1 cellular context compared by ENCODE assay signal in the genomic region with DNA sequence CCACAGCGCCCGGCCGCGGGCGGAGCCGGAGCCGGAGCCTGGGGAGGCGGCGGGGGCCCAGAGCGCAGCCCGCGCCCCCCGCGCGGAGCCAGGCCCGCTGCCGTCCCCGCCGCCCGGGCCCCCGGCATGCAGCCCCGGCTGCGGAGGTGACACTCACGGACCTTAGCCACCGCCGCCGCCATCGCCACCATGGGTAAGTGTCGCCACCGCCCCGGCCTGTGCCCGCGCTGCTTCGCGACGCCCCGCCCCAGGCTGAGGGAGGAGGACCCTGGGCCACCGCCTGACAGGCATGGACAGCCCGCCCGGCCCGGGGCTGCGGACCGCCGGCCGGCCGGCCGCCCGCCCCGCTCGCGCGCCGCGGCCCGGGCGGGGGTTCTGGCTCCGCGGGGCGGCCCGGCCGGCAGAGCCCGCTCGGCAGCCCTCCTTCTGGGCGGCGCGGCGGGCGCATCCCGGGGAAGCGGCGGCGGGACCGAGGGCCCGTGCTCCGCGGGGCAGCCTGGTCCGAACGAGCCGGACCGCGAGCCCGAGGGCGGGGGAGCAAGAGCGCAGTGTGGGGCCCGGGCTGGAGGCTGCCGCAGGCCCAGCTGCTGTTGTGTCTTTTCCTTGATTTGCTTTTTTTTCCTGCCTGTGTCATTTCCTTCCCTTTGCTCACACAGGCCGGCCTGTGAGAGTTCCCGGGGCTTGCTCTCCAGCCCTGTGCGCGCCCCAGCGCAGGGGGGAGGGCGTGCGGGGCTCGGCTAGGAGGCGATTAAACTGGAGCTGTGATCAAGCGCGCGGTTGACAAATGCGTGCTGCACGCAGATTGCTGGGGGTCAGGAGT.
A peak's percentile ranks its signal among the peaks of the same experiment; 100 is the strongest.
TF ChIP-seq lines count a peak whose summit lies in the region.

No MANE protein-coding gene starts in this region.

TF ChIP-seq in HepG2, 621 proteins besides CTCF, POLR2A, EP300 and RAD21 (continued from another document and continues in another):
- peak; percentile 72; the same call in 1 of the 2 replicates for TF ChIP-seq ZNF776 (CRISPR knock-in tag; IDR thresholded peaks at IDR 0.05)
- TF ChIP-seq FLYWCH1 (CRISPR knock-in tag; IDR thresholded peaks at IDR 0.05): no peak
- TF ChIP-seq, protein P1, sequence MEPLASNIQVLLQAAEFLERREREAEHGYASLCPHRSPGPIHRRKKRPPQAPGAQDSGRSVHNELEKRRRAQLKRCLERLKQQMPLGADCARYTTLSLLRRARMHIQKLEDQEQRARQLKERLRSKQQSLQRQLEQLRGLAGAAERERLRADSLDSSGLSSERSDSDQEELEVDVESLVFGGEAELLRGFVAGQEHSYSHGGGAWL (CRISPR knock-in tag; IDR thresholded peaks at IDR 0.05): peak; percentile 59; the same call in 1 of the 2 replicates
- TF ChIP-seq, protein P2, sequence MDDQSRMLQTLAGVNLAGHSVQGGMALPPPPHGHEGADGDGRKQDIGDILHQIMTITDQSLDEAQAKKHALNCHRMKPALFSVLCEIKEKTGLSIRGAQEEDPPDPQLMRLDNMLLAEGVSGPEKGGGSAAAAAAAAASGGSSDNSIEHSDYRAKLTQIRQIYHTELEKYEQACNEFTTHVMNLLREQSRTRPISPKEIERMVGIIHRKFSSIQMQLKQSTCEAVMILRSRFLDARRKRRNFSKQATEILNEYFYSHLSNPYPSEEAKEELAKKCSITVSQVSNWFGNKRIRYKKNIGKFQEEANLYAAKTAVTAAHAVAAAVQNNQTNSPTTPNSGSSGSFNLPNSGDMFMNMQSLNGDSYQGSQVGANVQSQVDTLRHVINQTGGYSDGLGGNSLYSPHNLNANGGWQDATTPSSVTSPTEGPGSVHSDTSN (CRISPR knock-in tag; IDR thresholded peaks at IDR 0.05; ENCODE audit: borderline replicate concordance): no peak; the same call in 1 of the 2 replicates
- peak; percentile 30 for TF ChIP-seq TEAD3 (CRISPR knock-in tag; optimal IDR thresholded peaks at IDR 0.05; ENCODE audit: borderline replicate concordance)
- no peak for TF ChIP-seq ZNF17 (CRISPR knock-in tag; IDR thresholded peaks at IDR 0.05)
- peak; percentile 43; the same call in 1 of the 2 replicates for TF ChIP-seq ZNF777 (CRISPR knock-in tag; IDR thresholded peaks at IDR 0.05)
- TF ChIP-seq, protein P3, sequence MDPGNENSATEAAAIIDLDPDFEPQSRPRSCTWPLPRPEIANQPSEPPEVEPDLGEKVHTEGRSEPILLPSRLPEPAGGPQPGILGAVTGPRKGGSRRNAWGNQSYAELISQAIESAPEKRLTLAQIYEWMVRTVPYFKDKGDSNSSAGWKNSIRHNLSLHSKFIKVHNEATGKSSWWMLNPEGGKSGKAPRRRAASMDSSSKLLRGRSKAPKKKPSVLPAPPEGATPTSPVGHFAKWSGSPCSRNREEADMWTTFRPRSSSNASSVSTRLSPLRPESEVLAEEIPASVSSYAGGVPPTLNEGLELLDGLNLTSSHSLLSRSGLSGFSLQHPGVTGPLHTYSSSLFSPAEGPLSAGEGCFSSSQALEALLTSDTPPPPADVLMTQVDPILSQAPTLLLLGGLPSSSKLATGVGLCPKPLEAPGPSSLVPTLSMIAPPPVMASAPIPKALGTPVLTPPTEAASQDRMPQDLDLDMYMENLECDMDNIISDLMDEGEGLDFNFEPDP (CRISPR knock-in tag; conservative IDR thresholded peaks at IDR 0.05): 0 out of 2 replicates have a peak, but pooled peaks have one; percentile 81
- TF ChIP-seq, protein P4, sequence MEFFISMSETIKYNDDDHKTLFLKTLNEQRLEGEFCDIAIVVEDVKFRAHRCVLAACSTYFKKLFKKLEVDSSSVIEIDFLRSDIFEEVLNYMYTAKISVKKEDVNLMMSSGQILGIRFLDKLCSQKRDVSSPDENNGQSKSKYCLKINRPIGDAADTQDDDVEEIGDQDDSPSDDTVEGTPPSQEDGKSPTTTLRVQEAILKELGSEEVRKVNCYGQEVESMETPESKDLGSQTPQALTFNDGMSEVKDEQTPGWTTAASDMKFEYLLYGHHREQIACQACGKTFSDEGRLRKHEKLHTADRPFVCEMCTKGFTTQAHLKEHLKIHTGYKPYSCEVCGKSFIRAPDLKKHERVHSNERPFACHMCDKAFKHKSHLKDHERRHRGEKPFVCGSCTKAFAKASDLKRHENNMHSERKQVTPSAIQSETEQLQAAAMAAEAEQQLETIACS (CRISPR knock-in tag; IDR thresholded peaks at IDR 0.05): peak; percentile 59; the same call in 1 of the 2 replicates
- TF ChIP-seq, protein P5, sequence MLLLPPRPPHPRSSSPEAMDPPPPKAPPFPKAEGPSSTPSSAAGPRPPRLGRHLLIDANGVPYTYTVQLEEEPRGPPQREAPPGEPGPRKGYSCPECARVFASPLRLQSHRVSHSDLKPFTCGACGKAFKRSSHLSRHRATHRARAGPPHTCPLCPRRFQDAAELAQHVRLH (CRISPR knock-in tag; IDR thresholded peaks at IDR 0.05; ENCODE audit: borderline replicate concordance, low read depth): 0 out of 2 replicates have a peak, but pooled peaks have one; percentile 27
- TF ChIP-seq ZNF335 (CRISPR knock-in tag; IDR thresholded peaks at IDR 0.05): 0 out of 2 replicates have a peak, but pooled peaks have one; percentile 47
- TF ChIP-seq, protein P6, sequence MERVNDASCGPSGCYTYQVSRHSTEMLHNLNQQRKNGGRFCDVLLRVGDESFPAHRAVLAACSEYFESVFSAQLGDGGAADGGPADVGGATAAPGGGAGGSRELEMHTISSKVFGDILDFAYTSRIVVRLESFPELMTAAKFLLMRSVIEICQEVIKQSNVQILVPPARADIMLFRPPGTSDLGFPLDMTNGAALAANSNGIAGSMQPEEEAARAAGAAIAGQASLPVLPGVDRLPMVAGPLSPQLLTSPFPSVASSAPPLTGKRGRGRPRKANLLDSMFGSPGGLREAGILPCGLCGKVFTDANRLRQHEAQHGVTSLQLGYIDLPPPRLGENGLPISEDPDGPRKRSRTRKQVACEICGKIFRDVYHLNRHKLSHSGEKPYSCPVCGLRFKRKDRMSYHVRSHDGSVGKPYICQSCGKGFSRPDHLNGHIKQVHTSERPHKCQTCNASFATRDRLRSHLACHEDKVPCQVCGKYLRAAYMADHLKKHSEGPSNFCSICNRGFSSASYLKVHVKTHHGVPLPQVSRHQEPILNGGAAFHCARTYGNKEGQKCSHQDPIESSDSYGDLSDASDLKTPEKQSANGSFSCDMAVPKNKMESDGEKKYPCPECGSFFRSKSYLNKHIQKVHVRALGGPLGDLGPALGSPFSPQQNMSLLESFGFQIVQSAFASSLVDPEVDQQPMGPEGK (CRISPR knock-in tag; IDR thresholded peaks at IDR 0.05): peak; percentile 62
- TF ChIP-seq, protein P7, sequence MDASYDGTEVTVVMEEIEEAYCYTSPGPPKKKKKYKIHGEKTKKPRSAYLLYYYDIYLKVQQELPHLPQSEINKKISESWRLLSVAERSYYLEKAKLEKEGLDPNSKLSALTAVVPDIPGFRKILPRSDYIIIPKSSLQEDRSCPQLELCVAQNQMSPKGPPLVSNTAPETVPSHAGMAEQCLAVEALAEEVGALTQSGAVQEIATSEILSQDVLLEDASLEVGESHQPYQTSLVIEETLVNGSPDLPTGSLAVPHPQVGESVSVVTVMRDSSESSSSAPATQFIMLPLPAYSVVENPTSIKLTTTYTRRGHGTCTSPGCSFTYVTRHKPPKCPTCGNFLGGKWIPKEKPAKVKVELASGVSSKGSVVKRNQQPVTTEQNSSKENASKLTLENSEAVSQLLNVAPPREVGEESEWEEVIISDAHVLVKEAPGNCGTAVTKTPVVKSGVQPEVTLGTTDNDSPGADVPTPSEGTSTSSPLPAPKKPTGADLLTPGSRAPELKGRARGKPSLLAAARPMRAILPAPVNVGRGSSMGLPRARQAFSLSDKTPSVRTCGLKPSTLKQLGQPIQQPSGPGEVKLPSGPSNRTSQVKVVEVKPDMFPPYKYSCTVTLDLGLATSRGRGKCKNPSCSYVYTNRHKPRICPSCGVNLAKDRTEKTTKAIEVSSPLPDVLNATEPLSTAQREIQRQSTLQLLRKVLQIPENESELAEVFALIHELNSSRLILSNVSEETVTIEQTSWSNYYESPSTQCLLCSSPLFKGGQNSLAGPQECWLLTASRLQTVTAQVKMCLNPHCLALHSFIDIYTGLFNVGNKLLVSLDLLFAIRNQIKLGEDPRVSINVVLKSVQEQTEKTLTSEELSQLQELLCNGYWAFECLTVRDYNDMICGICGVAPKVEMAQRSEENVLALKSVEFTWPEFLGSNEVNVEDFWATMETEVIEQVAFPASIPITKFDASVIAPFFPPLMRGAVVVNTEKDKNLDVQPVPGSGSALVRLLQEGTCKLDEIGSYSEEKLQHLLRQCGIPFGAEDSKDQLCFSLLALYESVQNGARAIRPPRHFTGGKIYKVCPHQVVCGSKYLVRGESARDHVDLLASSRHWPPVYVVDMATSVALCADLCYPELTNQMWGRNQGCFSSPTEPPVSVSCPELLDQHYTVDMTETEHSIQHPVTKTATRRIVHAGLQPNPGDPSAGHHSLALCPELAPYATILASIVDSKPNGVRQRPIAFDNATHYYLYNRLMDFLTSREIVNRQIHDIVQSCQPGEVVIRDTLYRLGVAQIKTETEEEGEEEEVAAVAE (CRISPR knock-in tag; IDR thresholded peaks at IDR 0.05; ENCODE audit: borderline replicate concordance): 0 out of 2 replicates have a peak, but pooled peaks have one; percentile 29
- peak; percentile 75 for TF ChIP-seq PHF8 (CRISPR knock-in tag; IDR thresholded peaks at IDR 0.05)
- TF ChIP-seq THAP11 (CRISPR knock-in tag; IDR thresholded peaks at IDR 0.05): peak; percentile 14; the same call in 1 of the 2 replicates
- no peak for TF ChIP-seq ZNF207 (IDR thresholded peaks at IDR 0.05; ENCODE audit: borderline replicate concordance)
- peak; percentile 62 for TF ChIP-seq YY1 (IDR thresholded peaks at IDR 0.05; ENCODE audit: insufficient read depth, insufficient replicate concordance, low read depth, low read length)
- TF ChIP-seq ZNF274 (CRISPR knock-in tag; IDR thresholded peaks at IDR 0.05): peak; percentile 27; the same call in 1 of the 2 replicates
- peak; percentile 22; the same call in 1 of the 2 replicates for TF ChIP-seq ERF (CRISPR knock-in tag; IDR thresholded peaks at IDR 0.05)
- TF ChIP-seq, protein P8, sequence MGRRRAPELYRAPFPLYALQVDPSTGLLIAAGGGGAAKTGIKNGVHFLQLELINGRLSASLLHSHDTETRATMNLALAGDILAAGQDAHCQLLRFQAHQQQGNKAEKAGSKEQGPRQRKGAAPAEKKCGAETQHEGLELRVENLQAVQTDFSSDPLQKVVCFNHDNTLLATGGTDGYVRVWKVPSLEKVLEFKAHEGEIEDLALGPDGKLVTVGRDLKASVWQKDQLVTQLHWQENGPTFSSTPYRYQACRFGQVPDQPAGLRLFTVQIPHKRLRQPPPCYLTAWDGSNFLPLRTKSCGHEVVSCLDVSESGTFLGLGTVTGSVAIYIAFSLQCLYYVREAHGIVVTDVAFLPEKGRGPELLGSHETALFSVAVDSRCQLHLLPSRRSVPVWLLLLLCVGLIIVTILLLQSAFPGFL (CRISPR knock-in tag; IDR thresholded peaks at IDR 0.05): no peak
- peak; percentile 38; the same call in 1 of the 2 replicates for TF ChIP-seq ZNF614 (CRISPR knock-in tag; IDR thresholded peaks at IDR 0.05; ENCODE audit: borderline replicate concordance)
- no peak for TF ChIP-seq ZNF879 (CRISPR knock-in tag; IDR thresholded peaks at IDR 0.05)
- peak; percentile 38; the same call in 1 of the 2 replicates for TF ChIP-seq GABPB1 (CRISPR knock-in tag; IDR thresholded peaks at IDR 0.05)
- TF ChIP-seq HIVEP1 (CRISPR knock-in tag; IDR thresholded peaks at IDR 0.05): peak; percentile 64
- TF ChIP-seq ZNF232 (CRISPR knock-in tag; IDR thresholded peaks at IDR 0.05; ENCODE audit: borderline replicate concordance): 0 out of 2 replicates have a peak, but pooled peaks have one; percentile 21
- TF ChIP-seq ZNF160 (CRISPR knock-in tag; IDR thresholded peaks at IDR 0.05): 0 out of 2 replicates have a peak, but pooled peaks have one; percentile 50
- TF ChIP-seq, protein P9, sequence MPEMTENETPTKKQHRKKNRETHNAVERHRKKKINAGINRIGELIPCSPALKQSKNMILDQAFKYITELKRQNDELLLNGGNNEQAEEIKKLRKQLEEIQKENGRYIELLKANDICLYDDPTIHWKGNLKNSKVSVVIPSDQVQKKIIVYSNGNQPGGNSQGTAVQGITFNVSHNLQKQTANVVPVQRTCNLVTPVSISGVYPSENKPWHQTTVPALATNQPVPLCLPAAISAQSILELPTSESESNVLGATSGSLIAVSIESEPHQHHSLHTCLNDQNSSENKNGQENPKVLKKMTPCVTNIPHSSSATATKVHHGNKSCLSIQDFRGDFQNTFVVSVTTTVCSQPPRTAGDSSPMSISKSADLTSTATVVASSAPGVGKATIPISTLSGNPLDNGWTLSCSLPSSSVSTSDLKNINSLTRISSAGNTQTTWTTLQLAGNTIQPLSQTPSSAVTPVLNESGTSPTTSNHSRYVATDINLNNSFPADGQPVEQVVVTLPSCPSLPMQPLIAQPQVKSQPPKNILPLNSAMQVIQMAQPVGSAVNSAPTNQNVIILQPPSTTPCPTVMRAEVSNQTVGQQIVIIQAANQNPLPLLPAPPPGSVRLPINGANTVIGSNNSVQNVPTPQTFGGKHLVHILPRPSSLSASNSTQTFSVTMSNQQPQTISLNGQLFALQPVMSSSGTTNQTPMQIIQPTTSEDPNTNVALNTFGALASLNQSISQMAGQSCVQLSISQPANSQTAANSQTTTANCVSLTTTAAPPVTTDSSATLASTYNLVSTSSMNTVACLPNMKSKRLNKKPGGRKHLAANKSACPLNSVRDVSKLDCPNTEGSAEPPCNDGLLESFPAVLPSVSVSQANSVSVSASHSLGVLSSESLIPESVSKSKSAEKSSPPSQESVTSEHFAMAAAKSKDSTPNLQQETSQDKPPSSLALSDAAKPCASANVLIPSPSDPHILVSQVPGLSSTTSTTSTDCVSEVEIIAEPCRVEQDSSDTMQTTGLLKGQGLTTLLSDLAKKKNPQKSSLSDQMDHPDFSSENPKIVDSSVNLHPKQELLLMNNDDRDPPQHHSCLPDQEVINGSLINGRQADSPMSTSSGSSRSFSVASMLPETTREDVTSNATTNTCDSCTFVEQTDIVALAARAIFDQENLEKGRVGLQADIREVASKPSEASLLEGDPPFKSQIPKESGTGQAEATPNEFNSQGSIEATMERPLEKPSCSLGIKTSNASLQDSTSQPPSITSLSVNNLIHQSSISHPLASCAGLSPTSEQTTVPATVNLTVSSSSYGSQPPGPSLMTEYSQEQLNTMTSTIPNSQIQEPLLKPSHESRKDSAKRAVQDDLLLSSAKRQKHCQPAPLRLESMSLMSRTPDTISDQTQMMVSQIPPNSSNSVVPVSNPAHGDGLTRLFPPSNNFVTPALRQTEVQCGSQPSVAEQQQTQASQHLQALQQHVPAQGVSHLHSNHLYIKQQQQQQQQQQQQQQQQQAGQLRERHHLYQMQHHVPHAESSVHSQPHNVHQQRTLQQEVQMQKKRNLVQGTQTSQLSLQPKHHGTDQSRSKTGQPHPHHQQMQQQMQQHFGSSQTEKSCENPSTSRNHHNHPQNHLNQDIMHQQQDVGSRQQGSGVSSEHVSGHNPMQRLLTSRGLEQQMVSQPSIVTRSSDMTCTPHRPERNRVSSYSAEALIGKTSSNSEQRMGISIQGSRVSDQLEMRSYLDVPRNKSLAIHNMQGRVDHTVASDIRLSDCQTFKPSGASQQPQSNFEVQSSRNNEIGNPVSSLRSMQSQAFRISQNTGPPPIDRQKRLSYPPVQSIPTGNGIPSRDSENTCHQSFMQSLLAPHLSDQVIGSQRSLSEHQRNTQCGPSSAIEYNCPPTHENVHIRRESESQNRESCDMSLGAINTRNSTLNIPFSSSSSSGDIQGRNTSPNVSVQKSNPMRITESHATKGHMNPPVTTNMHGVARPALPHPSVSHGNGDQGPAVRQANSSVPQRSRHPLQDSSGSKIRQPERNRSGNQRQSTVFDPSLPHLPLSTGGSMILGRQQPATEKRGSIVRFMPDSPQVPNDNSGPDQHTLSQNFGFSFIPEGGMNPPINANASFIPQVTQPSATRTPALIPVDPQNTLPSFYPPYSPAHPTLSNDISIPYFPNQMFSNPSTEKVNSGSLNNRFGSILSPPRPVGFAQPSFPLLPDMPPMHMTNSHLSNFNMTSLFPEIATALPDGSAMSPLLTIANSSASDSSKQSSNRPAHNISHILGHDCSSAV (CRISPR knock-in tag; IDR thresholded peaks at IDR 0.05; ENCODE audit: borderline replicate concordance): no peak
- TF ChIP-seq SAFB2 (CRISPR knock-in tag; IDR thresholded peaks at IDR 0.05; ENCODE audit: borderline replicate concordance, low read depth): peak; percentile 77; the same call in 1 of the 2 replicates
- TF ChIP-seq RFXAP (CRISPR knock-in tag; IDR thresholded peaks at IDR 0.05; ENCODE audit: borderline replicate concordance): 0 out of 2 replicates have a peak, but pooled peaks have one; percentile 30
